In the genomic region with DNA sequence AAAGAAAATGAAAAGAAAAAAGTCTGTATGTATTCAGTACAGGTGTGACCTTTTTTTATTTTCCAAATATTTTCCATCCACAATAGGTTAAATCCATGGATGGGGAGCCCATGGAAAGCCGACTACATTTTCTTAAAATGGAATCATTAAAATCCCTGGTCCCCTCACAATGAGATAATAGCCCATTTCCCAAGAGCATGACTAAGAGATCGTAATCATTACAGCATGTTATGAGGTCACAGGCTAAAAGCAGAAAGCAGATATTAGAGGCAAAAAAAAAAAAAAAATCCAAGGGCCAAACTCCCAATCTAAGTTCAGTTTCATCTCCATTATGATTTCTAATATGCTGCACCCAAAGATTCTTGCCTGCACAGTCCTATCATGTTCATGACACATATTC, we compare ENCODE assay signal across 8 cellular contexts. TPM values are rescaled to one million over a fixed set of nuclear protein-coding genes. Genes with fewer than 3 reads are reported as not detected.
DNase-seq lines count a peak whose midpoint lies in the region; ATAC-seq, FAIRE-seq and TF ChIP-seq lines count a peak whose summit lies in the region.

No MANE protein-coding gene starts in this region.

- DNase-seq in A673 (ENCODE audit: low spot score) (peak; percentile 77), GM12864 (ENCODE audit: low read depth) (no peak), foreskin keratinocyte (peak in 1 of 2 donors; percentile 67), GM12891 (ENCODE audit: insufficient read length, low spot score) (no peak), ovary (no peak)

- H3K79me2 ChIP-seq in SU-DHL-6 (ENCODE audit: insufficient read depth, low read length), result peaks cover 81% of the 10 kb centered on the region

- FAIRE-seq in GM12891 (lab: Jason Lieb, UNC), result no peak

- no peak overlapping the region for H2AFZ ChIP-seq in SU-DHL-6 (ENCODE audit: low read depth, low read length, severe bottlenecking)

- peak; percentile 23 for ATAC-seq in foreskin keratinocyte
- ATAC-seq in GM19455 (IDR thresholded peaks at IDR 0.05; ENCODE audit: unreplicated experiment), result no peak
- ATAC-seq in GM18873 (IDR thresholded peaks at IDR 0.05; ENCODE audit: low FRiP score, unreplicated experiment), result no peak

- TF ChIP-seq EP300 in ovary (IDR thresholded peaks at IDR 0.05), result no peak

- intact Hi-C loops in A673 (cut with micrococcal nuclease; ENCODE audit: unreplicated experiment) (no loop called here), ovary (cut with DNase I) (no loop called here)

- H3K4me1 ChIP-seq in A673 (ENCODE audit: insufficient read depth, low read length, poor library complexity, severe bottlenecking) (peaks cover 27% of the 10 kb centered on the region), foreskin keratinocyte (peaks cover 19% of the 10 kb centered on the region), ovary (ENCODE audit: insufficient read depth) (peaks cover 20% of the 10 kb centered on the region)

- 72 to 84% (median 75%) methylated on average over 2 of the region's 2 CpGs for WGBS in ovary, 3 donors

- CTCF ChIA-PET in A673 (lab: Charles Lee), result no interaction called here

- H3K4me2 ChIP-seq in SU-DHL-6 (ENCODE audit: low read depth, low read length, poor library complexity, severe bottlenecking), result peak overlapping the region; percentile 88

- no peak overlapping the region for H3K27ac ChIP-seq in A673 (ENCODE audit: low read depth, low read length, poor library complexity, severe bottlenecking)
- H3K27ac ChIP-seq in SU-DHL-6 (ENCODE audit: low read depth, low read length), result peak overlapping the region; percentile 96
- H3K27ac ChIP-seq in foreskin keratinocyte, result peak overlapping the region; percentile 90
- H3K27ac ChIP-seq in ovary, result no peak overlapping the region

- no peaks in the 10 kb centered on the region for H3K9me3 ChIP-seq in A673 (ENCODE audit: low read depth, low read length, poor library complexity, severe bottlenecking)
- H3K9me3 ChIP-seq in SU-DHL-6 (ENCODE audit: insufficient read depth, low read length), result no peaks in the 10 kb centered on the region
- H3K9me3 ChIP-seq in ovary, result no peaks in the 10 kb centered on the region

- BruUV-seq in A673 (replicated peaks; lab: Mats Ljungman, UMichigan), result no TSS peak

- no peaks in the 10 kb centered on the region for H4K20me1 ChIP-seq in SU-DHL-6 (ENCODE audit: low read depth, low read length)

- H3K36me3 ChIP-seq in A673 (ENCODE audit: insufficient read depth, low read length, poor library complexity, severe bottlenecking) (no peaks in the 10 kb centered on the region), SU-DHL-6 (ENCODE audit: low read length) (no peaks in the 10 kb centered on the region), ovary (no peaks in the 10 kb centered on the region)

- H3K27me3 ChIP-seq in A673 (replicated peaks; ENCODE audit: insufficient read depth, low read depth, low read length, poor library complexity) (no peaks in the 10 kb centered on the region), SU-DHL-6 (ENCODE audit: low read length) (no peaks in the 10 kb centered on the region), foreskin keratinocyte (no peaks in the 10 kb centered on the region), ovary (no peaks in the 10 kb centered on the region)

- H3K9me2 ChIP-seq in SU-DHL-6 (replicated peaks; ENCODE audit: insufficient read depth, low read length), result no peaks in the 10 kb centered on the region

- TF ChIP-seq POLR2A in GM12891 (IDR thresholded peaks at IDR 0.05; ENCODE audit: low read depth, low read length), result no peak
- no peak for TF ChIP-seq POLR2A in ovary (IDR thresholded peaks at IDR 0.05)

- no peak for TF ChIP-seq CTCF in A673 (conservative IDR thresholded peaks at IDR 0.05; ENCODE audit: low read depth, low read length)
- TF ChIP-seq CTCF in GM12864 (IDR thresholded peaks at IDR 0.05; ENCODE audit: low read depth, low read length, missing control alignments), result no peak
- no peak for TF ChIP-seq CTCF in SU-DHL-6 (IDR thresholded peaks at IDR 0.05; ENCODE audit: insufficient read depth, low read length, poor library complexity, severe bottlenecking)
- TF ChIP-seq CTCF in foreskin keratinocyte (conservative IDR thresholded peaks at IDR 0.05), result no peak
- TF ChIP-seq CTCF in ovary (IDR thresholded peaks at IDR 0.05), result no peak

- peaks cover 86% of the 10 kb centered on the region for H3F3A ChIP-seq in SU-DHL-6 (ENCODE audit: insufficient read depth)

- POLR2A ChIA-PET in A673 (lab: Charles Lee; ENCODE audit: low non-redundant PET), result no interaction called here

- peak overlapping the region; percentile 87 for H3K9ac ChIP-seq in SU-DHL-6 (ENCODE audit: low read length)

- H3K4me3 ChIP-seq in A673 (ENCODE audit: low read depth, low read length, poor library complexity, severe bottlenecking) (no peak overlapping the region), GM12864 (ENCODE audit: low read depth, low read length) (peak overlapping the region; percentile 90; the same call in 1 of the 2 replicates), SU-DHL-6 (ENCODE audit: insufficient read depth, low read length, poor library complexity, severe bottlenecking) (peak overlapping the region; percentile 91), ovary (no peak overlapping the region)

TF ChIP-seq in GM12891, 5 proteins besides CTCF, POLR2A, EP300 and RAD21:
- TF ChIP-seq TAF1 (IDR thresholded peaks at IDR 0.05; ENCODE audit: low read depth, low read length) (no peak), POLR2AphosphoS5 (IDR thresholded peaks at IDR 0.05; ENCODE audit: low read depth, low read length) (no peak), SPI1 (IDR thresholded peaks at IDR 0.05; ENCODE audit: low read depth, low read length) (no peak), PAX5 (IDR thresholded peaks at IDR 0.05; ENCODE audit: insufficient read depth, low read length, severe bottlenecking) (no peak), POU2F2 (IDR thresholded peaks at IDR 0.05; ENCODE audit: low read depth, low read length) (no peak)

RNA-seq across cellular contexts. Expression of a gene that starts 44.7 kb away (rescaled TPM):
- total RNA-seq in A673 (2021), result 17.9 and 24.6 TPM in 2 replicates
- 23.4 and 27.4 TPM in 2 replicates for total RNA-seq in foreskin keratinocyte
- polyA plus RNA-seq in foreskin keratinocyte, result 15.1 and 18.8 TPM in 2 replicates
- 171 TPM for polyA plus RNA-seq in GM12891 (2012; ENCODE audit: low read depth, missing spikeins)
- 10 to 100 TPM; 17.4 to 27.0 (median 24.4) TPM for total RNA-seq in ovary
- polyA plus RNA-seq in ovary, result 10 to 100 TPM; 15.1 to 35.3 TPM

Comparison
In these comparisons a context has a peak if more than half of its experiments do, and no peak if none do; other contexts are left out.
1. H3K27ac ChIP-seq: peak in SU-DHL-6 (single experiment) and foreskin keratinocyte (single experiment); none in A673 (single experiment) and ovary (0 of 2).
2. H3K4me3 ChIP-seq: peak in GM12864 (single experiment) and SU-DHL-6 (single experiment); none in A673 (single experiment) and ovary (single experiment).